8 cellular contexts compared by ENCODE assay signal in the genomic region with DNA sequence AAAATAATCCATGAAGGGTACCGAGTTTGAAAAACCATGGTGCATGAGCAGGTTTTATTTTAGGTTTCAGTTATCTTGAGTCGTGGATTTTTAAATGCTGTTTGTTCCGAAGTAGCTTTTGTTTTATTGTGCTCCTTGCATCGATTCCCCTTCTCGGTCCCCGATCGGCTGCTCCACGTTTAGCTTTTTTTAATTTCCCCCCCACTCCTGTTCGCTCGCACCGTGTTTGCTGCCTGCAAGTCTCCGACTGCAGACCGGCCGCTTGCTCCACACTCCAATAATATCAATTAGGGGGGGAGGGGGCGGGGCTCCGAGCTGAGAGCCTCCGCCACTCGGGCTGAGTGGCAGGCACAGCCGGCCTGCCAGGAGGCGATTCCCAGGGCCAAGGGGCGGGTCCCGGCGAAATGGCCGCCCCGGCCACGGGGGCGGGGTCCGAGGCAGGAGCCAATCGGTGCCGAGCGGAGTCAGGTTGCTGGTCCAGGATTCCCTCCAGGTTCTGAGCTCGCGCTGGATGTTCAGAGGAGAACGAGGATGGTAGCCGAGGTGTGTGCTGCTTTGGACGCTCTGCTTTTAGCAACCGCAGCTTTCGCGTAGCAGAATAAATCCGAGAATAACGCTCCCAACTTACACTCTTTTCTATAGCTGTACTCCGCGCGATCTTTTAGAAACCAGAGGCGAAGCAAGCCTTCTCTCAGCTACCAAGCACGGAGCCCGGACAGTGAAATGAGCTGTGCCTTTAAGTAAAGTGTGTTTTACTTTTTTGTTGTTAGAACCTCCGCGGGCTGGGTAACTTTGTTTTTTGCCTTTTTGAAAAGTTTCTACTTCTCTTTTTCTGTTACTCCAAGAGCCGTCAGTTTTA. TPM values are rescaled to one million over a fixed set of nuclear protein-coding genes. Genes with fewer than 3 reads are reported as not detected.
DNase-seq lines count a peak whose midpoint lies in the region; ATAC-seq and TF ChIP-seq lines count a peak whose summit lies in the region.

A gene (minus strand): TSS at position 256 of the 859 bp plus-strand sequence. CDS start 218 bp downstream, at position 38.

- peak within 1 kb of the TSS; percentile 57 for H3K4me3 Mint-ChIP-seq in activated CD8-positive, alpha-beta memory T cell treated with anti-CD3 and anti-CD28 coated beads, Interleukin-2, amount 10 ng/mL, durations not matched to agents 7 days and 5 days
- H3K4me3 Mint-ChIP-seq in stimulated activated memory B cell treated with anti-CD40 and anti-IgM and Interleukin-4, amounts not matched to agents 10 μg/mL and 1 μg/mL and 100 μg/mL, for 72 hours = peak within 1 kb of the TSS; percentile 81

- H3K4me1 ChIP-seq in esophagus squamous epithelium = peaks cover 18 to 43% (median 19%) of the 10 kb centered on the region in 3 donors

- peak in 1 of 4 donors; percentile 34 for TF ChIP-seq POLR2A in esophagus squamous epithelium (IDR thresholded peaks at IDR 0.05)

- H3K9me3 ChIP-seq in esophagus squamous epithelium = no peaks in the 10 kb centered on the region

- no peak within 1 kb of the TSS for H3K27ac Mint-ChIP-seq in activated CD8-positive, alpha-beta memory T cell treated with anti-CD3 and anti-CD28 coated beads, Interleukin-2, amount 10 ng/mL, durations not matched to agents 7 days and 5 days
- H3K27ac Mint-ChIP-seq in stimulated activated memory B cell treated with anti-CD40 and anti-IgM and Interleukin-4, amounts not matched to agents 10 μg/mL and 1 μg/mL and 100 μg/mL, for 72 hours = no peak within 1 kb of the TSS

- H3K9me3 Mint-ChIP-seq in activated CD8-positive, alpha-beta memory T cell treated with anti-CD3 and anti-CD28 coated beads, Interleukin-2, amount 10 ng/mL, durations not matched to agents 7 days and 5 days (ENCODE audit: low read depth) = no peaks in the 10 kb centered on the region
- H3K9me3 Mint-ChIP-seq in stimulated activated memory B cell treated with anti-CD40 and anti-IgM and Interleukin-4, amounts not matched to agents 10 μg/mL and 1 μg/mL and 100 μg/mL, for 72 hours = no peaks in the 10 kb centered on the region

- H3K4me1 Mint-ChIP-seq in activated CD8-positive, alpha-beta memory T cell treated with anti-CD3 and anti-CD28 coated beads, Interleukin-2, amount 10 ng/mL, durations not matched to agents 7 days and 5 days = peaks cover 20% of the 10 kb centered on the region
- H3K4me1 Mint-ChIP-seq in stimulated activated memory B cell treated with anti-CD40 and anti-IgM and Interleukin-4, amounts not matched to agents 10 μg/mL and 1 μg/mL and 100 μg/mL, for 72 hours = peaks cover 16% of the 10 kb centered on the region

- peak within 1 kb of the TSS; percentile 28 to 58 (median 50) for H3K4me3 ChIP-seq in esophagus squamous epithelium

- peak; percentile 96 for ATAC-seq in GM18868 (IDR thresholded peaks at IDR 0.05; ENCODE audit: unreplicated experiment)
- peak; percentile 93 for ATAC-seq in HG03066 (IDR thresholded peaks at IDR 0.05; ENCODE audit: low read depth, unreplicated experiment)
- ATAC-seq in activated CD8-positive, alpha-beta memory T cell treated with anti-CD3 and anti-CD28 coated beads, Interleukin-2, amount 10 ng/mL, durations not matched to agents 7 days and 5 days = peak; percentile 77
- peak; percentile 70 for ATAC-seq in stimulated activated memory B cell treated with anti-CD40 and anti-IgM and Interleukin-4, amounts not matched to agents 10 μg/mL and 1 μg/mL and 100 μg/mL, for 72 hours

- CTCF ChIA-PET in activated CD8-positive, alpha-beta memory T cell treated with anti-CD3 and anti-CD28 coated beads, Interleukin-2, amount 10 ng/mL, durations not matched to agents 7 days and 5 days (lab: Charles Lee) = interaction anchor here (0.9 kb wide), 1 partner anchor 40 kb away, joined by 3 read pairs; no protein-coding TSS in a partner anchor

- intact Hi-C loops in esophagus squamous epithelium (cut with DNase I) = no loop called here

- peak within 1 kb of the TSS in 3 of 4 donors; percentile 17 to 64 (median 34) for H3K27ac ChIP-seq in esophagus squamous epithelium

- WGBS in esophagus squamous epithelium, 2 donors = 1 to 5% methylated on average over 32 to 38 of the region's 50 CpGs

- DNase-seq in AG08395 (ENCODE audit: low spot score) = peak; percentile 88
- DNase-seq in NCI-H2107 (lab: John Stamatoyannopoulos, UW) = peak; percentile 92
- peak; percentile 54 for DNase-seq in activated CD8-positive, alpha-beta memory T cell treated with anti-CD3 and anti-CD28 coated beads, Interleukin-2, amount 10 ng/mL, durations not matched to agents 7 days and 5 days
- no peak for DNase-seq in esophagus squamous epithelium (lab: John Stamatoyannopoulos, UW)
- peak; percentile 97 for DNase-seq in midbrain (lab: John Stamatoyannopoulos, UW)

- peaks cover 4% of the 10 kb centered on the region for H3K36me3 Mint-ChIP-seq in activated CD8-positive, alpha-beta memory T cell treated with anti-CD3 and anti-CD28 coated beads, Interleukin-2, amount 10 ng/mL, durations not matched to agents 7 days and 5 days
- H3K36me3 Mint-ChIP-seq in stimulated activated memory B cell treated with anti-CD40 and anti-IgM and Interleukin-4, amounts not matched to agents 10 μg/mL and 1 μg/mL and 100 μg/mL, for 72 hours = no peaks in the 10 kb centered on the region

- no peaks in the 10 kb centered on the region for H3K36me3 ChIP-seq in esophagus squamous epithelium

- H3K27me3 ChIP-seq in esophagus squamous epithelium = peaks cover 0 to 88% (median 15%) of the 10 kb centered on the region in 4 donors

- peaks cover 58% of the 10 kb centered on the region for H3K27me3 Mint-ChIP-seq in activated CD8-positive, alpha-beta memory T cell treated with anti-CD3 and anti-CD28 coated beads, Interleukin-2, amount 10 ng/mL, durations not matched to agents 7 days and 5 days
- H3K27me3 Mint-ChIP-seq in stimulated activated memory B cell treated with anti-CD40 and anti-IgM and Interleukin-4, amounts not matched to agents 10 μg/mL and 1 μg/mL and 100 μg/mL, for 72 hours = peaks cover 43% of the 10 kb centered on the region

- TF ChIP-seq CTCF in esophagus squamous epithelium (IDR thresholded peaks at IDR 0.05) = no peak

RNA-seq across cellular contexts. Expression of the gene that starts here (rescaled TPM):
- not detected for total RNA-seq in activated CD8-positive, alpha-beta memory T cell treated with anti-CD3 and anti-CD28 coated beads, Interleukin-2, amount 10 ng/mL, durations not matched to agents 7 days and 5 days
- under 1 TPM in 3 of 4 donors, not detected in 1; 0.11 to 0.95 (median 0.47) TPM for total RNA-seq in esophagus squamous epithelium

Comparison
In these comparisons a context has a peak if more than half of its experiments do, and no peak if none do; other contexts are left out.
1. Peak in DNase-seq and ATAC-seq in activated CD8-positive, alpha-beta memory T cell treated with anti-CD3 and anti-CD28 coated beads, Interleukin-2, amount 10 ng/mL, durations not matched to agents 7 days and 5 days; RNA of the gene not detected or under 1 TPM.